ENCODE assay signal across 8 cellular contexts in genomic region chrX:70289793-70290770, GRCh38. TPM values are rescaled to one million over a fixed set of nuclear protein-coding genes. Genes with fewer than 3 reads are reported as not detected.
DNase-seq lines count a peak whose midpoint lies in the region; ATAC-seq and TF ChIP-seq lines count a peak whose summit lies in the region.

Gene KIF4A (plus strand): TSS chrX:70290104. CDS start chrX:70290459, 355 bp downstream.
Gene PDZD11 (minus strand): TSS chrX:70289927. CDS start chrX:70289341, 586 bp downstream.

- no peak for TF ChIP-seq EP300 in stomach (IDR thresholded peaks at IDR 0.05)

- no peak for TF ChIP-seq POLR2A in stomach (IDR thresholded peaks at IDR 0.05)

- intact Hi-C loops in stomach (cut with DNase I; ENCODE audit: low total_unique reads) = no loop called here

- H3K4me1 Mint-ChIP-seq in neural crest cell = peaks cover 28% of the 10 kb centered on the region

- peaks cover 5% of the 10 kb centered on the region; the same call in 1 of the 2 replicates for H3K79me2 ChIP-seq in KMS-11 (ENCODE audit: insufficient read depth, low read depth)

- H3K27me3 Mint-ChIP-seq in neural crest cell (ENCODE audit: low read depth) = no peaks in the 10 kb centered on the region

- TF ChIP-seq CTCF in KMS-11 (conservative IDR thresholded peaks at IDR 0.05; ENCODE audit: low read depth, low read length) = no peak
- TF ChIP-seq CTCF in RWPE2 (IDR thresholded peaks at IDR 0.05; ENCODE audit: poor library complexity, severe bottlenecking) = no peak
- TF ChIP-seq CTCF in neural crest cell (conservative IDR thresholded peaks at IDR 0.05) = no peak
- TF ChIP-seq CTCF in stomach (IDR thresholded peaks at IDR 0.05) = no peak

- no peaks in the 10 kb centered on the region for H3K9me3 Mint-ChIP-seq in neural crest cell

- no peak within 1 kb of the TSS for H3K4me3 ChIP-seq in KMS-11 (IDR thresholded peaks at IDR 0.05; ENCODE audit: insufficient read depth, low read depth, low read length)
- H3K4me3 ChIP-seq in RWPE2 (ENCODE audit: severe bottlenecking) = peak within 1 kb of the TSS; percentile 78
- peak within 1 kb of the TSS; percentile 48 to 60 (median 56) for H3K4me3 ChIP-seq in stomach

- H3K27ac Mint-ChIP-seq in neural crest cell (ENCODE audit: unreplicated experiment) = peak within 1 kb of the TSS; percentile 98

- no peaks in the 10 kb centered on the region for H4K20me1 ChIP-seq in KMS-11 (ENCODE audit: insufficient read depth)

- H3K9ac ChIP-seq in KMS-11 = peak within 1 kb of the TSS; percentile 44; the same call in 1 of the 2 replicates

- peak within 1 kb of the TSS; percentile 96 for H3K4me3 Mint-ChIP-seq in neural crest cell

- ATAC-seq in GM21786 (IDR thresholded peaks at IDR 0.05; ENCODE audit: unreplicated experiment) (peak; percentile 92), RWPE2 (ENCODE audit: low read depth) (peak; percentile 96)

- H3K27ac ChIP-seq in KMS-11 (peak within 1 kb of the TSS; percentile 56; the same call in 1 of the 2 replicates), RWPE2 (ENCODE audit: poor library complexity, severe bottlenecking) (peak within 1 kb of the TSS; percentile 47), stomach (peak within 1 kb of the TSS; percentile 67 to 81 (median 69))

- H3K9me3 ChIP-seq in RWPE2 (ENCODE audit: severe bottlenecking) (no peaks in the 10 kb centered on the region), stomach (peaks cover 0 to 6% (median 0%) of the 10 kb centered on the region in 4 donors)

- H3K36me3 ChIP-seq in KMS-11 (ENCODE audit: insufficient read depth) (no peaks in the 10 kb centered on the region), RWPE2 (ENCODE audit: low read depth) (peaks cover 27% of the 10 kb centered on the region), stomach (peaks cover 0 to 30% (median 26%) of the 10 kb centered on the region in 4 donors)

- H3K4me1 ChIP-seq in KMS-11 (ENCODE audit: low read depth, poor library complexity, severe bottlenecking) (peaks cover 19% of the 10 kb centered on the region), RWPE2 (ENCODE audit: insufficient read depth, poor library complexity, severe bottlenecking) (no peaks in the 10 kb centered on the region), stomach (peaks cover 0 to 12% (median 9%) of the 10 kb centered on the region in 4 donors)

- H3K27me3 ChIP-seq in KMS-11 (ENCODE audit: insufficient read depth, low read depth) (no peaks in the 10 kb centered on the region), RWPE2 (ENCODE audit: insufficient read depth, poor library complexity, severe bottlenecking) (no peaks in the 10 kb centered on the region), stomach (no peaks in the 10 kb centered on the region)

- H3K36me3 Mint-ChIP-seq in neural crest cell (ENCODE audit: low read depth) = peaks cover 5% of the 10 kb centered on the region

- peak within 1 kb of the TSS; percentile 78 for H3K4me2 ChIP-seq in KMS-11

- WGBS in stomach, 5 donors = 0 to 44% (median 9%) methylated on average over 9 to 62 of the region's 62 CpGs

- DNase-seq in EH (ENCODE audit: low read depth) (peak; percentile 86), RWPE2 (ENCODE audit: low spot score) (peak; percentile 73), fibroblast of the conjunctiva (ENCODE audit: low read depth) (peak; percentile 61), neural crest cell (ENCODE audit: low read depth, low spot score) (peak; percentile 72), stomach (peak; percentile 77)
- DNase-seq in activated effector memory CD4-positive, alpha-beta T cell treated with Interleukin-2 at 50 U/mL for 16 hours = peak; percentile 72

- peak within 1 kb of the TSS; percentile 75 for H2AFZ ChIP-seq in KMS-11 (ENCODE audit: low read depth)

RNA-seq across cellular contexts. Expression of gene KIF4A, which starts in this region (rescaled TPM):
- total RNA-seq in neural crest cell (57.8 and 58.5 TPM in 2 replicates), stomach (10 to 100 TPM in 2 of 5 donors, 1 to 10 TPM in 2, not detected in 1; 2.0 to 26.9 (median 8.5) TPM)
- 1 to 10 TPM in 2 of 3 donors, under 1 TPM in 1; 0.31 to 1.8 (median 1.2) TPM for polyA plus RNA-seq in stomach

RNA-seq across cellular contexts. Expression of gene PDZD11, which starts in this region (rescaled TPM):
- total RNA-seq in neural crest cell (38.3 and 40.9 TPM in 2 replicates), stomach (100 to 1,000 TPM in 1 of 5 donors, 10 to 100 TPM in 2, 1 to 10 TPM in 2; 2.3 to 172 (median 27.4) TPM)
- 10 to 100 TPM; 53.4 to 75.8 (median 58.3) TPM for polyA plus RNA-seq in stomach
